8 cellular contexts compared by ENCODE assay signal in the genomic region with DNA sequence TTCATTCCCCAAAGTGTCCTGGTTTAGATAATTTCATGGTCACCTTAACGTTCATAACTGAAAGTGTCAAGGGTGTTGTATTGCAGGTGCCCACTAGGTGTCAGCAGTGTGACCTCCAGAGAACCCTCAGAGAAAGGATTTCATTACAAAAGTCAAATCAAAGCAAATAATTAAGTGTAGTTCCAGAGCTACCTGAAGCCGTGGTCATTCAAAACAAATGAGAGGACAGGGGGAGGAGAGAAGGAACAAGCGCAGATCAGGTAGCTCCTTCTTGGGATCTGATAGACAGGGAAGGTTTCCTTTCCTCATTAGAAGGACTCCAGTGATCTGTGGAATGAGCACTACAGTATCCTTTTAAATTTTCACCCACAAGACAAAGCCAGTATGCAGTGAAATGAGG. TPM values are rescaled to one million over a fixed set of nuclear protein-coding genes. Genes with fewer than 3 reads are reported as not detected.
A peak's percentile ranks its signal among the peaks of the same experiment; 100 is the strongest.
DNase-seq lines count a peak whose midpoint lies in the region; ATAC-seq and TF ChIP-seq lines count a peak whose summit lies in the region.

A gene with protein sequence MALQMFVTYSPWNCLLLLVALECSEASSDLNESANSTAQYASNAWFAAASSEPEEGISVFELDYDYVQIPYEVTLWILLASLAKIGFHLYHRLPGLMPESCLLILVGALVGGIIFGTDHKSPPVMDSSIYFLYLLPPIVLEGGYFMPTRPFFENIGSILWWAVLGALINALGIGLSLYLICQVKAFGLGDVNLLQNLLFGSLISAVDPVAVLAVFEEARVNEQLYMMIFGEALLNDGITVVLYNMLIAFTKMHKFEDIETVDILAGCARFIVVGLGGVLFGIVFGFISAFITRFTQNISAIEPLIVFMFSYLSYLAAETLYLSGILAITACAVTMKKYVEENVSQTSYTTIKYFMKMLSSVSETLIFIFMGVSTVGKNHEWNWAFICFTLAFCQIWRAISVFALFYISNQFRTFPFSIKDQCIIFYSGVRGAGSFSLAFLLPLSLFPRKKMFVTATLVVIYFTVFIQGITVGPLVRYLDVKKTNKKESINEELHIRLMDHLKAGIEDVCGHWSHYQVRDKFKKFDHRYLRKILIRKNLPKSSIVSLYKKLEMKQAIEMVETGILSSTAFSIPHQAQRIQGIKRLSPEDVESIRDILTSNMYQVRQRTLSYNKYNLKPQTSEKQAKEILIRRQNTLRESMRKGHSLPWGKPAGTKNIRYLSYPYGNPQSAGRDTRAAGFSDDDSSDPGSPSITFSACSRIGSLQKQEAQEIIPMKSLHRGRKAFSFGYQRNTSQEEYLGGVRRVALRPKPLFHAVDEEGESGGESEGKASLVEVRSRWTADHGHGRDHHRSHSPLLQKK (plus strand): TSS at position 207 of the 400 bp plus-strand sequence. CDS start 534 bp downstream, outside the sequence.

- H3K27ac ChIP-seq in heart left ventricle (no peak within 1 kb of the TSS), right atrium auricular region (no peak within 1 kb of the TSS)

- TF ChIP-seq POLR2A in heart left ventricle (IDR thresholded peaks at IDR 0.05), result no peak

- H3K36me3 ChIP-seq in heart left ventricle (no peaks in the 10 kb centered on the region), right atrium auricular region (no peaks in the 10 kb centered on the region)

- ATAC-seq in heart left ventricle (no peak), Right ventricle myocardium inferior (no peak), HG02938 (IDR thresholded peaks at IDR 0.05; ENCODE audit: unreplicated experiment) (peak; percentile 62)

- peaks cover 0 to 19% (median 9%) of the 10 kb centered on the region in 12 donors for H3K9me3 ChIP-seq in heart left ventricle
- H3K9me3 ChIP-seq in right atrium auricular region, result peaks cover 0 to 19% of the 10 kb centered on the region in 2 donors

- H3K4me3 ChIP-seq in heart left ventricle (no peak within 1 kb of the TSS), right atrium auricular region (no peak within 1 kb of the TSS)

- WGBS in heart left ventricle, 4 donors, result 6 to 11% (median 8%) methylated on average over 3 of the region's 3 CpGs

- TF ChIP-seq CTCF in heart left ventricle (IDR thresholded peaks at IDR 0.05) (peak; percentile 69 to 87 (median 80)), right atrium auricular region (IDR thresholded peaks at IDR 0.05) (peak; percentile 60 to 81)

- intact Hi-C loops in heart left ventricle (cut with DNase I) (loop anchor here in 9 of 10 donors (2.0 to 10.0 kb wide), 8 partner anchors 142 to 402 kb away; partner anchors contain the start of gene SLC9A2 (in 7 of the 9)), Right ventricle myocardium inferior (cut with DNase I) (loop anchor here (2.0 to 10.0 kb wide), 3 partner anchors 144 to 402 kb away; no protein-coding TSS in a partner anchor)

- DNase-seq in heart left ventricle (peak in 1 of 5 donors; percentile 27), Right ventricle myocardium inferior (ENCODE audit: missing footprints) (no peak), OCI-M1 (lab: John Stamatoyannopoulos, UW) (peak; percentile 73), right atrium auricular region (ENCODE audit: low spot score) (no peak), smooth muscle cell of the brain vasculature (ENCODE audit: low read depth, low spot score) (peak; percentile 18), mesenteric fat pad (ENCODE audit: low spot score) (no peak)
- peak; percentile 38 for DNase-seq in activated gamma-delta T cell treated with anti-CD3 and anti-CD28 coated beads, Interleukin-2, amount 50 U/mL, for 16 hours (ENCODE audit: low read depth)

- H3K27me3 ChIP-seq in heart left ventricle (peaks cover 0 to 35% (median 0%) of the 10 kb centered on the region in 9 donors), right atrium auricular region (no peaks in the 10 kb centered on the region)

- H3K4me1 ChIP-seq in heart left ventricle (no peaks in the 10 kb centered on the region), right atrium auricular region (no peaks in the 10 kb centered on the region)

RNA-seq across cellular contexts. Expression of the gene that starts here (rescaled TPM):
- total RNA-seq in heart left ventricle (not detected), Right ventricle myocardium inferior (not detected), right atrium auricular region (not detected), mesenteric fat pad (not detected)
- not detected for polyA plus RNA-seq in heart left ventricle

Comparison
In these comparisons a context has a peak if more than half of its experiments do, and no peak if none do; other contexts are left out.
1. DNase-seq: peak in OCI-M1 (single experiment), activated gamma-delta T cell treated with anti-CD3 and anti-CD28 coated beads, Interleukin-2, amount 50 U/mL, for 16 hours (single experiment) and smooth muscle cell of the brain vasculature (single experiment); none in Right ventricle myocardium inferior (single experiment), right atrium auricular region (single experiment) and mesenteric fat pad (single experiment).